ENCODE assay signal across 2 cellular contexts in genomic region chr21:27513016-27513415, GRCh38.
TF ChIP-seq lines count a peak whose summit lies in the region.

No MANE protein-coding gene starts in this region.

TF ChIP-seq in SK-N-SH, 30 proteins besides CTCF, POLR2A, EP300 and RAD21 (continued from another document):
- no peak for TF ChIP-seq MXI1 (IDR thresholded peaks at IDR 0.05; ENCODE audit: low read depth, low read length)
- TF ChIP-seq TCF12 (IDR thresholded peaks at IDR 0.05) = peak; percentile 17; the same call in 1 of the 2 replicates
- TF ChIP-seq SMC3 (IDR thresholded peaks at IDR 0.05; ENCODE audit: low read depth, low read length) = no peak

TF ChIP-seq in SK-N-SH treated with all-trans-retinoic acid at 6 μM for 48 hours, 23 proteins besides CTCF, POLR2A, EP300 and RAD21 (continued from another document):
- TF ChIP-seq TSHZ2 (CRISPR knock-in tag; IDR thresholded peaks at IDR 0.05) (no peak), TCF4 (CRISPR knock-in tag; IDR thresholded peaks at IDR 0.05; ENCODE audit: borderline replicate concordance) (no peak), OSR1 (CRISPR knock-in tag; IDR thresholded peaks at IDR 0.05) (no peak), ESRRG (CRISPR knock-in tag; IDR thresholded peaks at IDR 0.05) (no peak), POU6F1 (CRISPR knock-in tag; IDR thresholded peaks at IDR 0.05; ENCODE audit: borderline replicate concordance, low read depth) (no peak), ISL1 (CRISPR knock-in tag; IDR thresholded peaks at IDR 0.05) (no peak), RARB (CRISPR knock-in tag; IDR thresholded peaks at IDR 0.05) (no peak)
